ENCODE assay signal across 19 cellular contexts in the genomic region with DNA sequence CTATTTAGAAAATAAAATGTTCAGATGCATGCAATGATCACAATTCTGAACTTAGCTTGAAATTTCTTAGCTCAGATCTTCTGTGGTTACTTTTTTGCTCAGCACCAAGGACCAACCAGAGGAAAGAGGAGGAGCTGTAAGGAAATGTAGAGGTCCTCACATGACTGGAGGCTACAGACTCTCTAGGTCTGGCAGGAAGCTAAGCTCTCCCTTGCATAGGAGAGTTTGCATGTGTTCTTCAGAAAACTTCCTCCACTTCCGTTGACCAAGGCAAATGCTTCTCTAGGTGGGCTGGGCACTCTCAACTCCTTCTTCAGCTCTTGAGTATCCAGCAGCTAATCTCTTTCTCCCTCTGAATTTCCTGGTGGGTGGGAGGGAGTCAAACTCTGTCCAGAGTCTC.
DNase-seq lines count a peak whose midpoint lies in the region; ATAC-seq and TF ChIP-seq lines count a peak whose summit lies in the region.
"Had no signal": no experiment of that assay in that cellular context is flagged by ENCODE, and none has a peak within 500 bp of the region (broad histone marks: within the 10 kb centered on the region; RNA-seq: fewer than 3 reads in every experiment).

No MANE protein-coding gene starts in this region.

- no peak for ATAC-seq in HG03135 (IDR thresholded peaks at IDR 0.05; ENCODE audit: unreplicated experiment)
- ATAC-seq: Panc1, Right ventricle myocardium inferior had no signal

- H3K4me2 ChIP-seq in MM.1S (ENCODE audit: low read depth, low read length), result no peak overlapping the region
- no peak overlapping the region for H3K4me2 ChIP-seq in mesendoderm (ENCODE audit: low read length)

- no peaks in the 10 kb centered on the region for H3K9me3 ChIP-seq in MM.1S (replicated peaks; ENCODE audit: insufficient read depth, low read length)
- H3K9me3 ChIP-seq in thyroid gland, result no peaks in the 10 kb centered on the region

- H3F3A ChIP-seq in MM.1S (ENCODE audit: insufficient read depth, low read length), result no peaks in the 10 kb centered on the region

- H3K18ac ChIP-seq in mesendoderm (ENCODE audit: low read length), result no peak overlapping the region

- no peak overlapping the region for H2BK120ac ChIP-seq in mesendoderm (ENCODE audit: low read depth, low read length)

- H2BK5ac ChIP-seq in mesendoderm (ENCODE audit: low read length), result no peak overlapping the region

- peak overlapping the region; percentile 14; the same call in 1 of the 2 replicates for H2AFZ ChIP-seq in MM.1S (ENCODE audit: low read length)

- H2AK5ac ChIP-seq in mesendoderm (ENCODE audit: low read length), result no peak overlapping the region

- peak; percentile 15 for DNase-seq in EH (ENCODE audit: low read depth)
- peak; percentile 20 for DNase-seq in MM.1S
- DNase-seq in UCSD-AML1 (lab: John Stamatoyannopoulos, UW; ENCODE audit: unreplicated experiment), result peak; percentile 8
- DNase-seq in mesendoderm, result peak; percentile 27
- no peak for DNase-seq in ACHN
- no peak for DNase-seq in thyroid gland
- no peak for DNase-seq in activated effector memory CD4-positive, alpha-beta T cell treated with Interleukin-2 at 50 U/mL for 16 hours
- DNase-seq: COR-L47, DMS 273 treated with DMSO at 0.1 percent for 48 hours, DND-41, H9, KBM-7, NCI-H1092, NCI-H1436 treated with DMSO at 0.1 percent for 48 hours, NCI-H2029, NCI-H345 had no signal

- H4K20me1 ChIP-seq in MM.1S (ENCODE audit: insufficient read depth, low read length), result no peaks in the 10 kb centered on the region

- H3K4me3 ChIP-seq in MM.1S (ENCODE audit: low read length) (no peak overlapping the region), mesendoderm (ENCODE audit: low read length) (no peak overlapping the region), thyroid gland (replicated peaks in 1 of 3) (no peak overlapping the region)

- WGBS in mesendoderm (ENCODE audit: extremely low coverage, insufficient coverage, low lambda C conversion rate), result no CpG with 5 or more reads among the region's 1 CpG
- WGBS in thyroid gland, 2 donors, result 20 to 33% methylated on average over 1 of the region's 1 CpG

- H4K5ac ChIP-seq in mesendoderm (ENCODE audit: low read length), result no peak overlapping the region

- H3K23ac ChIP-seq in mesendoderm (ENCODE audit: low read length), result no peak overlapping the region

- no peak overlapping the region for H2BK15ac ChIP-seq in mesendoderm (replicated peaks; ENCODE audit: low read depth)

- H3K56ac ChIP-seq in mesendoderm (ENCODE audit: low read length), result no peak overlapping the region

- TF ChIP-seq CTCF in MM.1S (IDR thresholded peaks at IDR 0.05; ENCODE audit: low read length) (no peak), thyroid gland (IDR thresholded peaks at IDR 0.05) (no peak)

- H3K9ac ChIP-seq in MM.1S (ENCODE audit: low read length) (no peak overlapping the region), mesendoderm (ENCODE audit: low read length) (no peak overlapping the region)

- no peak overlapping the region for H4K8ac ChIP-seq in mesendoderm (ENCODE audit: low read depth, low read length)

- TF ChIP-seq POLR2A in thyroid gland (IDR thresholded peaks at IDR 0.05), result no peak

- in situ Hi-C loops in ACHN (cut with HindIII; ENCODE audit: low pct_ligation_motif_present, low pct_unique_long_range_greater_than_20kb, low sequenced_read_pairs), result loop anchor here (25.0 kb wide), 2 partner anchors 287 to 487 kb away; no protein-coding TSS in a partner anchor

- no peaks in the 10 kb centered on the region for H3K79me1 ChIP-seq in mesendoderm (ENCODE audit: low read length)

- no peaks in the 10 kb centered on the region for H3K9me2 ChIP-seq in MM.1S (replicated peaks; ENCODE audit: insufficient read depth, low read length)

- intact Hi-C loops in thyroid gland (cut with DNase I), result loop anchor here (10.0 kb wide), 1 partner anchor 300 kb away; no protein-coding TSS in a partner anchor

- H3K27ac ChIP-seq in MM.1S (ENCODE audit: low read length) (no peak overlapping the region), mesendoderm (ENCODE audit: low read depth, low read length) (no peak overlapping the region), thyroid gland (no peak overlapping the region)

- H3K36me3 ChIP-seq in MM.1S (replicated peaks; ENCODE audit: insufficient read depth, low read length) (no peaks in the 10 kb centered on the region), mesendoderm (ENCODE audit: control insufficient read depth, insufficient read depth, low read length) (no peaks in the 10 kb centered on the region), thyroid gland (no peaks in the 10 kb centered on the region)

- H3K27me3 ChIP-seq in MM.1S (replicated peaks; ENCODE audit: insufficient read depth, low read length), result no peaks in the 10 kb centered on the region
- H3K27me3 ChIP-seq in mesendoderm (ENCODE audit: insufficient read depth, low read length, poor library complexity), result no peaks in the 10 kb centered on the region
- H3K27me3 ChIP-seq in thyroid gland, result no peaks in the 10 kb centered on the region

- H3K4me1 ChIP-seq in MM.1S (ENCODE audit: low read length), result peaks cover 8% of the 10 kb centered on the region; the same call in 1 of the 2 replicates
- no peaks in the 10 kb centered on the region for H3K4me1 ChIP-seq in mesendoderm (ENCODE audit: control insufficient read depth, low read depth, low read length)
- H3K4me1 ChIP-seq in thyroid gland, result no peaks in the 10 kb centered on the region

- H3K79me2 ChIP-seq in MM.1S (ENCODE audit: low read length), result no peaks in the 10 kb centered on the region
- H3K79me2 ChIP-seq in mesendoderm (ENCODE audit: control insufficient read depth, insufficient read depth, low read length), result no peaks in the 10 kb centered on the region

- no peak overlapping the region for H3K4ac ChIP-seq in mesendoderm (ENCODE audit: low read depth, low read length)

Comparison
In these comparisons a context has a peak if more than half of its experiments do, and no peak if none do; other contexts are left out.
1. DNase-seq: peak in EH (single experiment), MM.1S (single experiment), UCSD-AML1 (single experiment) and mesendoderm (single experiment); none in ACHN (single experiment), thyroid gland (0 of 2) and activated effector memory CD4-positive, alpha-beta T cell treated with Interleukin-2 at 50 U/mL for 16 hours (single experiment).